ENCODE assay signal across 23 cellular contexts in the genomic region with DNA sequence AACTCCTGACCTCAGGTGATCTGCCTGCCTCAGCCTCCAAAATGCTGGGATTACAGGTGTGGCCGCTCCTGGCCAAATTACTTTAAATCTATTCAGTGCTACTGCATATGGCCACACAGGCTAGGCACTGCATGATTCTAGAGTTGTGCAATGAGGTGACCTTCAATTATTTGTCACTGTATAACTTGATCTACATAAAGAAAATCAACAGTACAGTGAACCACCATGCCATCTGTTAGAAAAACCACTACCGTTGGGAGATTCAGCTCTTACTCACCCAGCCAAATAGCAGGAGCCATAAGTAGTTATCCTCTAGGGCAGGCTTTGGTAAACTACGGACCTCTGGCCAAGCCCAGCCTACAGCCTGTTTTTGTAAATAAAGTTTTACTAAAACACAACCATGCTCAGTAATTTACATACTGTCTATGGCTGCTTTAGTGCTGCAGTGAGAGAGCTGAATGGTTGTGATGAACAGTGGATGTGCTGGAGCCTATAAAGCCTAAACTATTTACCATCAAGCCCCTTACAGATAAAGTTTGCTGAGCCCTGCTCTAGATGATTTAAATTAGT. TPM values are rescaled to one million over a fixed set of nuclear protein-coding genes. Genes with fewer than 3 reads are reported as not detected.
A peak's percentile ranks its signal among the peaks of the same experiment; 100 is the strongest.
DNase-seq lines count a peak whose midpoint lies in the region; FAIRE-seq and TF ChIP-seq lines count a peak whose summit lies in the region.
"Had no signal": no experiment of that assay in that cellular context is flagged by ENCODE, and none has a peak within 500 bp of the region (broad histone marks: within the 10 kb centered on the region; RNA-seq: fewer than 3 reads in every experiment).

No MANE protein-coding gene starts in this region.

- TF ChIP-seq CTCF in fibroblast of mammary gland (conservative IDR thresholded peaks at IDR 0.05; ENCODE audit: control insufficient read depth, insufficient read depth, low read depth, low read length): no peak

- H3K4me3 ChIP-seq in fibroblast of mammary gland (ENCODE audit: control insufficient read depth, low read depth, low read length): no peak overlapping the region
- H3K4me3 ChIP-seq: HAP-1 had no signal

- peak; percentile 55 for DNase-seq in HCEC 1CT
- DNase-seq in LHCN-M2 (ENCODE audit: low read depth): peak; percentile 88
- DNase-seq in fibroblast of mammary gland (ENCODE audit: low read depth): peak; percentile 36
- no peak for DNase-seq in urothelium cell line (ENCODE audit: low spot score)
- no peak for DNase-seq in activated CD4-positive, alpha-beta T cell treated with anti-CD3 and anti-CD28 coated beads for 1 hour
- DNase-seq in foreskin melanocyte: no peak
- DNase-seq in inferior parietal cortex (ENCODE audit: extremely low spot score): no peak
- DNase-seq: CD4-positive, CD25-positive, alpha-beta regulatory T cell; COR-L47; DND-41; Kasumi-1; MM.1S; NCI-H1048; NCI-H1417 treated with DMSO at 0.1 percent for 48 hours; NCI-H187; NCI-H2107; NCI-H345; NCI-H774; SIG-M5; SK-N-SH had no signal

- peak; percentile 81 for FAIRE-seq in urothelium cell line (lab: Jason Lieb, UNC)
- FAIRE-seq: G401.6, GM12892 had no signal

RNA-seq across cellular contexts. Expression of a gene that starts 40.7 kb away (rescaled TPM):
- 22.3 and 30.4 TPM in 2 replicates for total RNA-seq in LHCN-M2 (2014; rRNA removed)
- 13.2 TPM for polyA plus RNA-seq in LHCN-M2 (2012)

Comparison
In these comparisons a context has a peak if more than half of its experiments do, and no peak if none do; other contexts are left out.
1. DNase-seq: peak in HCEC 1CT (single experiment), LHCN-M2 (single experiment) and fibroblast of mammary gland (single experiment); none in urothelium cell line (single experiment), activated CD4-positive, alpha-beta T cell treated with anti-CD3 and anti-CD28 coated beads for 1 hour (single experiment), foreskin melanocyte (single experiment) and inferior parietal cortex (single experiment).